ENCODE assay signal across 28 cellular contexts in genomic region chr2:5589183-5589582, GRCh38.
"Had no signal": no experiment of that assay in that cellular context is flagged by ENCODE, and none has a peak within 500 bp of the region (broad histone marks: within the 10 kb centered on the region; RNA-seq: fewer than 3 reads in every experiment).

No MANE protein-coding gene starts in this region.

- DNase-seq: activated CD4-positive, alpha-beta T cell treated with anti-CD3 and anti-CD28 coated beads, Interleukin-2, amount 10 ng/mL, durations not matched to agents 24 days and 14 days; activated CD4-positive, alpha-beta T cell treated with anti-CD3 and anti-CD28 coated beads, Interleukin-2, amount 50 U/mL, for 4 hours; activated CD8-positive, alpha-beta T cell treated with anti-CD3 and anti-CD28 coated beads, Interleukin-2, amount 10 ng/mL, durations not matched to agents 7 days and 5 days; activated gamma-delta T cell; activated naive CD4-positive, alpha-beta T cell treated with Interleukin-2 at 50 U/mL for 16 hours; activated naive CD8-positive, alpha-beta T cell treated with anti-CD3 and anti-CD28 coated beads, Interleukin-2, amount 10 ng/mL, durations not matched to agents 7 days and 5 days; activated T-cell treated with anti-CD3 and anti-CD28 coated beads, Interleukin-2, amount 50 U/mL, for 24 hours; amygdala; Karpas-422; KBM-7; NCI-H1048; NCI-H1105 treated with DMSO at 0.1 percent for 48 hours; NCI-H1436; NCI-H187; NCI-H2029 treated with DMSO at 0.1 percent for 48 hours; NCI-H2107; NCI-H2171; NCI-H510A; NCI-H526; NCI-H748 treated with DMSO at 0.1 percent for 48 hours; NK-92 treated with Interleukin-12 subunit alpha and Interleukin-12 subunit beta, amount 100 ng/mL, for 24 hours; SHP77; SJCRH30; T1000 had no signal

- H3K9me3 ChIP-seq: ascending aorta, SJCRH30 had no signal

- ATAC-seq: activated CD8-positive, alpha-beta T cell treated with anti-CD3 and anti-CD28 coated beads, Interleukin-2, amount 10 ng/mL, durations not matched to agents 7 days and 5 days; Panc1 had no signal

- H3K27me3 ChIP-seq: ascending aorta, cardiac muscle cell, SJCRH30 had no signal

- H3K27ac ChIP-seq: ascending aorta, cardiac muscle cell, SJCRH30, SK-N-MC had no signal

- H3K36me3 ChIP-seq: ascending aorta, cardiac muscle cell, SJCRH30 had no signal

- H3K4me3 ChIP-seq: ascending aorta, cardiac muscle cell, SJCRH30, SK-N-MC had no signal

- H3K4me1 ChIP-seq: ascending aorta had no signal
